ENCODE assay signal across 10 cellular contexts in the genomic region with DNA sequence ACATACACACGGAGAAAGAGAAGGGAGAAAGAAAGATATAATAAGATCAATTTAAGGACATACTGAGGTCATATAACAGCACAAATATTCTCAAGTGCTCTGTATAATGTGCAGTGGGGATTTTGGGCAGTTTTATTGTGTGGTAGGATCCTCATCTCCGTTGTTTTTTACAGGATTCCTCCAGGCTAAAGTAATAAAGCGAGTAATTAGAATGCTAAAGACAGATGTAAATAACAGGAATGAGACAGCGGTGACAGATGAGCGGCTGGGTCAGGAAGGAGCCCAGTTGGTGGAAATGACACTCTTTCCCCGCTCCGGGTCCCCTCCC. TPM values are rescaled to one million over a fixed set of nuclear protein-coding genes. Genes with fewer than 3 reads are reported as not detected.
DNase-seq lines count a peak whose midpoint lies in the region; TF ChIP-seq lines count a peak whose summit lies in the region.
"Had no signal": no experiment of that assay in that cellular context is flagged by ENCODE, and none has a peak within 500 bp of the region (broad histone marks: within the 10 kb centered on the region; RNA-seq: fewer than 3 reads in every experiment).

No MANE protein-coding gene starts in this region.

- intact Hi-C loops in mammary epithelial cell (cut with micrococcal nuclease) = no loop called here
- intact Hi-C loops in transverse colon (cut with DNase I; ENCODE audit: low total_unique reads) = no loop called here

- no peak overlapping the region for H2AFZ ChIP-seq in mammary epithelial cell (ENCODE audit: low read depth, low read length)

- H3K27ac ChIP-seq in mammary epithelial cell (ENCODE audit: insufficient read depth, low read depth, low read length) (no peak overlapping the region), transverse colon (no peak overlapping the region)

- dilution Hi-C loops in mammary epithelial cell (cut with HindIII; ENCODE audit: low sequenced_read_pairs) = no loop called here

- H3K9me3 ChIP-seq in mammary epithelial cell (replicated peaks; ENCODE audit: insufficient read depth, low read length) (no peaks in the 10 kb centered on the region), transverse colon (no peaks in the 10 kb centered on the region)

- peaks cover 11% of the 10 kb centered on the region for H3K4me1 Mint-ChIP-seq in activated naive CD4-positive, alpha-beta T cell treated with anti-CD3 and anti-CD28 coated beads, Interleukin-2, amount 10 ng/mL, durations not matched to agents 7 days and 5 days
- peaks cover 7% of the 10 kb centered on the region for H3K4me1 Mint-ChIP-seq in mesothelial cell of epicardium

- H3K36me3 Mint-ChIP-seq in activated naive CD4-positive, alpha-beta T cell treated with anti-CD3 and anti-CD28 coated beads, Interleukin-2, amount 10 ng/mL, durations not matched to agents 7 days and 5 days = no peaks in the 10 kb centered on the region
- H3K36me3 Mint-ChIP-seq in mesothelial cell of epicardium = no peaks in the 10 kb centered on the region

- no TSS peak for BruUV-seq in mammary epithelial cell (replicated peaks; lab: Mats Ljungman, UMichigan)

- H4K20me1 ChIP-seq in mammary epithelial cell (ENCODE audit: insufficient read depth, low read length) = no peaks in the 10 kb centered on the region

- no peak for TF ChIP-seq POLR2A in transverse colon (IDR thresholded peaks at IDR 0.05)

- H3K27me3 Mint-ChIP-seq in activated naive CD4-positive, alpha-beta T cell treated with anti-CD3 and anti-CD28 coated beads, Interleukin-2, amount 10 ng/mL, durations not matched to agents 7 days and 5 days = peaks cover 62% of the 10 kb centered on the region
- peaks cover 94% of the 10 kb centered on the region for H3K27me3 Mint-ChIP-seq in mesothelial cell of epicardium (ENCODE audit: low read depth)

- H3K79me2 ChIP-seq in mammary epithelial cell (ENCODE audit: insufficient read depth, low read length) = no peaks in the 10 kb centered on the region

- H3K4me3 ChIP-seq in mammary epithelial cell (replicated peaks in 1 of 3; ENCODE audit: insufficient read depth in 1 of 3, low read depth in 2 of 3, low read length in 3 of 3) = no peak overlapping the region
- H3K4me3 ChIP-seq in transverse colon = peak overlapping the region in 3 of 4 donors; percentile 26 to 50 (median 27)
- H3K4me3 ChIP-seq: K562 had no signal

- no peak overlapping the region for H3K9ac ChIP-seq in mammary epithelial cell (ENCODE audit: insufficient read depth, low read length)

- DNase-seq in activated naive CD4-positive, alpha-beta T cell treated with anti-CD3 and anti-CD28 coated beads, Interleukin-2, amount 10 ng/mL, durations not matched to agents 7 days and 5 days = no peak
- no peak for DNase-seq in activated naive CD4-positive, alpha-beta T cell (lab: John Stamatoyannopoulos, UW)
- DNase-seq in mammary epithelial cell (no peak), mesothelial cell of epicardium (ENCODE audit: low spot score in 2 of 2, unreplicated experiment in 2 of 2) (no peak), transverse colon (no peak), NCI-H510A treated with DMSO at 0.1 percent for 48 hours (lab: John Stamatoyannopoulos, UW) (no peak), kidney tubule cell (ENCODE audit: low spot score) (no peak)
- DNase-seq in central memory CD4-positive, alpha-beta T cell = no peak
- DNase-seq: T1000 had no signal

- no peak overlapping the region for H3K27ac Mint-ChIP-seq in activated naive CD4-positive, alpha-beta T cell treated with anti-CD3 and anti-CD28 coated beads, Interleukin-2, amount 10 ng/mL, durations not matched to agents 7 days and 5 days
- no peak overlapping the region for H3K27ac Mint-ChIP-seq in mesothelial cell of epicardium

- H3K27me3 ChIP-seq in mammary epithelial cell (ENCODE audit: insufficient read depth, low read length) = peaks cover 38% of the 10 kb centered on the region
- H3K27me3 ChIP-seq in transverse colon = peaks cover 83% of the 10 kb centered on the region

- CTCF ChIA-PET in activated naive CD4-positive, alpha-beta T cell treated with anti-CD3 and anti-CD28 coated beads, Interleukin-2, amount 10 ng/mL, durations not matched to agents 7 days and 5 days (lab: Charles Lee) = no interaction called here
- CTCF ChIA-PET in mammary epithelial cell (lab: Charles Lee; ENCODE audit: low non-redundant PET) = no interaction called here

- H3K4me3 Mint-ChIP-seq in activated naive CD4-positive, alpha-beta T cell treated with anti-CD3 and anti-CD28 coated beads, Interleukin-2, amount 10 ng/mL, durations not matched to agents 7 days and 5 days = peak overlapping the region; percentile 53
- peak overlapping the region; percentile 64 for H3K4me3 Mint-ChIP-seq in mesothelial cell of epicardium

- H3K36me3 ChIP-seq in mammary epithelial cell (ENCODE audit: insufficient read depth, low read length) (no peaks in the 10 kb centered on the region), transverse colon (no peaks in the 10 kb centered on the region)

- peak overlapping the region; percentile 70 for H3K4me2 ChIP-seq in mammary epithelial cell (ENCODE audit: insufficient read depth, low read depth, low read length)

- 8% methylated on average over 3 of the region's 7 CpGs for WGBS in mammary epithelial cell (ENCODE audit: low coverage, missing lambda C conversion rate)
- WGBS in transverse colon (ENCODE audit: low coverage in 1 of 2), 2 donors = 6 to 13% methylated on average over 7 of the region's 7 CpGs

- in situ Hi-C loops in mammary epithelial cell (cut with MboI; ENCODE audit: low sequenced_read_pairs in 2 of 2) = no loop called here
- in situ Hi-C loops in transverse colon (cut with MboI; ENCODE audit: low pct_ligation_motif_present in 1 of 4, low pct_unique_long_range_greater_than_20kb in 1 of 4, low sequenced_read_pairs in 3 of 4) = no loop called here

- no peak for TF ChIP-seq EP300 in transverse colon (IDR thresholded peaks at IDR 0.05; ENCODE audit: low read depth)

- no peaks in the 10 kb centered on the region for H3K9me3 Mint-ChIP-seq in activated naive CD4-positive, alpha-beta T cell treated with anti-CD3 and anti-CD28 coated beads, Interleukin-2, amount 10 ng/mL, durations not matched to agents 7 days and 5 days
- no peaks in the 10 kb centered on the region for H3K9me3 Mint-ChIP-seq in mesothelial cell of epicardium

- H3K4me1 ChIP-seq in mammary epithelial cell (ENCODE audit: insufficient read depth, low read length) (no peaks in the 10 kb centered on the region), transverse colon (peaks cover 0 to 9% (median 0%) of the 10 kb centered on the region in 4 donors)

- no peak for TF ChIP-seq CTCF in mammary epithelial cell (conservative IDR thresholded peaks at IDR 0.05 in 1 of 2, IDR thresholded peaks at IDR 0.05 in 1 of 2; ENCODE audit: extremely low read depth in 1 of 2, insufficient read depth in 1 of 2, low read depth in 1 of 2, low read length in 2 of 2)
- TF ChIP-seq CTCF in mesothelial cell of epicardium (IDR thresholded peaks at IDR 0.05; ENCODE audit: unreplicated experiment) = no peak
- TF ChIP-seq CTCF in transverse colon (IDR thresholded peaks at IDR 0.05) = no peak

RNA-seq across cellular contexts. Expression of gene POU4F2, which starts 15.9 kb away (rescaled TPM):
- not detected for total RNA-seq in mammary epithelial cell
- polyA plus RNA-seq in mammary epithelial cell = not detected
- not detected for polyA minus RNA-seq in mammary epithelial cell
- total RNA-seq in mesothelial cell of epicardium = not detected in 3 replicates
- not detected for total RNA-seq in transverse colon
- total RNA-seq: K562 had no signal
- polyA plus RNA-seq: K562 had no signal

Comparison
In these comparisons a context has a peak if more than half of its experiments do, and no peak if none do; other contexts are left out.
1. H3K4me3 ChIP-seq: peak in transverse colon (3 of 4); none in mammary epithelial cell (0 of 3).